In genomic region chr4:16322183-16322582, GRCh38 we compare ENCODE assay signal across 8 cellular contexts.
"Had no signal": no experiment of that assay in that cellular context is flagged by ENCODE, and none has a peak within 500 bp of the region (broad histone marks: within the 10 kb centered on the region; RNA-seq: fewer than 3 reads in every experiment).

No MANE protein-coding gene starts in this region.

- ATAC-seq: GM12878 had no signal

- DNase-seq: GDM1, GF-D8 had no signal

- H3K4me3 ChIP-seq: GM12878 had no signal

- FAIRE-seq: G401.6, GM12878, GM12891, GM12892, GM18507, GM19239 had no signal
